10 cellular contexts compared by ENCODE assay signal in genomic region chr9:4665357-4665756, GRCh38. TPM values are rescaled to one million over a fixed set of nuclear protein-coding genes. Genes with fewer than 3 reads are reported as not detected.
DNase-seq lines count a peak whose midpoint lies in the region; ATAC-seq and TF ChIP-seq lines count a peak whose summit lies in the region.
"Had no signal": no experiment of that assay in that cellular context is flagged by ENCODE, and none has a peak within 500 bp of the region (broad histone marks: within the 10 kb centered on the region; RNA-seq: fewer than 3 reads in every experiment).

No MANE protein-coding gene starts in this region.

- CTCF ChIA-PET in A673 (lab: Charles Lee) = no interaction called here
- CTCF ChIA-PET in HEK293 (lab: Yijun Ruan, JAX) = interaction anchor here (0.7 to 1.5 kb wide), 5 partner anchors 12 to 299 kb away, joined by 3 to 7 read pairs (median 5); no protein-coding TSS in a partner anchor

- H2AFZ ChIP-seq in MM.1S (ENCODE audit: low read length) = no peak overlapping the region

- TF ChIP-seq CTCF in A673 (conservative IDR thresholded peaks at IDR 0.05; ENCODE audit: low read depth, low read length) = no peak
- no peak for TF ChIP-seq CTCF in HEK293 (tag by site-specific recombination; IDR thresholded peaks at IDR 0.05)
- no peak for TF ChIP-seq CTCF in brain (conservative IDR thresholded peaks at IDR 0.05)
- TF ChIP-seq CTCF in right lobe of liver (IDR thresholded peaks at IDR 0.05) = no peak
- TF ChIP-seq CTCF in MM.1S (IDR thresholded peaks at IDR 0.05; ENCODE audit: low read length) = no peak

- intact Hi-C loops in A673 (cut with micrococcal nuclease; ENCODE audit: unreplicated experiment) = loop anchor here (2.0 kb wide), 1 partner anchor 75 kb away; the partner anchor contains the start of gene AK3
- intact Hi-C loops in right lobe of liver (cut with DNase I) = loop anchor here in 1 of 2 donors (10.0 kb wide), 1 partner anchor 79 kb away; the partner anchor contains the start of gene AK3

- ATAC-seq in right lobe of liver (peak in 3 of 4 donors; percentile 1 to 40 (median 6)), HG03280 (IDR thresholded peaks at IDR 0.05; ENCODE audit: unreplicated experiment) (no peak), GM18868 (IDR thresholded peaks at IDR 0.05; ENCODE audit: unreplicated experiment) (no peak)

- H3K9me2 ChIP-seq in MM.1S (replicated peaks; ENCODE audit: insufficient read depth, low read length) = no peaks in the 10 kb centered on the region

- no peak overlapping the region for H3K9ac ChIP-seq in MM.1S (ENCODE audit: low read length)

- no peaks in the 10 kb centered on the region for H3K79me2 ChIP-seq in MM.1S (ENCODE audit: low read length)

- peaks cover 16% of the 10 kb centered on the region for H3F3A ChIP-seq in MM.1S (ENCODE audit: insufficient read depth, low read length)

- H4K20me1 ChIP-seq in MM.1S (ENCODE audit: insufficient read depth, low read length) = no peaks in the 10 kb centered on the region

- peak; percentile 95 for TF ChIP-seq POLR2A in right lobe of liver (IDR thresholded peaks at IDR 0.05)

- POLR2A ChIA-PET in A673 (lab: Charles Lee; ENCODE audit: low non-redundant PET) (interaction anchor here (0.6 to 2.4 kb wide), 3 partner anchors 9 to 31 kb away, joined by 3 to 15 read pairs (median 10); partner anchors contain the start of gene CDC37L1), HEK293 (lab: Yijun Ruan, JAX) (interaction anchor here (0.6 to 2.7 kb wide), 8 partner anchors 12 to 176 kb away, joined by 3 to 20 read pairs (median 6); partner anchors contain the start of genes AK3 and CDC37L1)

- H3K36me3 ChIP-seq in A673 (ENCODE audit: insufficient read depth, low read length, poor library complexity, severe bottlenecking) (peaks cover 18% of the 10 kb centered on the region), HEK293 (ENCODE audit: control insufficient read depth in 2 of 2, insufficient read depth in 1 of 2, low read length in 2 of 2) (no peaks in the 10 kb centered on the region), right lobe of liver (no peaks in the 10 kb centered on the region), MM.1S (replicated peaks; ENCODE audit: insufficient read depth, low read length) (no peaks in the 10 kb centered on the region)

- H3K4me2 ChIP-seq in MM.1S (ENCODE audit: low read depth, low read length) = no peak overlapping the region

- H3K36me3 Mint-ChIP-seq in brain = no peaks in the 10 kb centered on the region

- H3K4me1 Mint-ChIP-seq in brain = peaks cover 57% of the 10 kb centered on the region

- no TSS peak for BruUV-seq in A673 (replicated peaks; lab: Mats Ljungman, UMichigan)

- peaks cover 0 to 4% (median 3%) of the 10 kb centered on the region in 5 experiments for H3K9me3 Mint-ChIP-seq in brain

- H3K4me3 ChIP-seq in A673 (ENCODE audit: low read depth, low read length, poor library complexity, severe bottlenecking) = peak overlapping the region; percentile 79
- H3K4me3 ChIP-seq in HEK293 (ENCODE audit: low read depth, low read length) = no peak overlapping the region; the same call in none of the 2 replicates
- H3K4me3 ChIP-seq in right lobe of liver = peak overlapping the region; percentile 4 to 76 (median 55)
- no peak overlapping the region for H3K4me3 ChIP-seq in MM.1S (ENCODE audit: low read length)

- DNase-seq in A673 (ENCODE audit: low spot score) = peak; percentile 86
- DNase-seq in right lobe of liver = no peak
- no peak for DNase-seq in GM19238 (ENCODE audit: insufficient read length, low spot score)
- no peak for DNase-seq in MM.1S
- DNase-seq: kidney had no signal

- H3K27ac ChIP-seq in A673 (ENCODE audit: low read depth, low read length, poor library complexity, severe bottlenecking) (peak overlapping the region; percentile 98), HEK293 (ENCODE audit: extremely low read depth, low read depth, low read length) (no peak overlapping the region), right lobe of liver (peak overlapping the region; percentile 92 to 94 (median 92)), MM.1S (ENCODE audit: low read length) (no peak overlapping the region)
- H3K27ac ChIP-seq: HL-60 had no signal

- 20% methylated on average over 2 of the region's 2 CpGs for WGBS in right lobe of liver (ENCODE audit: insufficient coverage, low coverage, low lambda C conversion rate, missing lambda C conversion rate)

- no peaks in the 10 kb centered on the region for H3K9me3 ChIP-seq in A673 (ENCODE audit: low read depth, low read length, poor library complexity, severe bottlenecking)
- no peaks in the 10 kb centered on the region for H3K9me3 ChIP-seq in HEK293 (ENCODE audit: control insufficient read depth, insufficient read depth, low read depth, low read length)
- H3K9me3 ChIP-seq in right lobe of liver = no peaks in the 10 kb centered on the region
- H3K9me3 ChIP-seq in MM.1S (replicated peaks; ENCODE audit: insufficient read depth, low read length) = no peaks in the 10 kb centered on the region

- H3K27me3 Mint-ChIP-seq in brain = peaks cover 23% of the 10 kb centered on the region

- peak overlapping the region in 4 of 5 experiments; percentile 5 to 86 (median 78) for H3K27ac Mint-ChIP-seq in brain

- H3K27me3 ChIP-seq in A673 (replicated peaks; ENCODE audit: insufficient read depth, low read depth, low read length, poor library complexity) (no peaks in the 10 kb centered on the region), right lobe of liver (no peaks in the 10 kb centered on the region), MM.1S (replicated peaks; ENCODE audit: insufficient read depth, low read length) (no peaks in the 10 kb centered on the region)

- H3K4me1 ChIP-seq in A673 (ENCODE audit: insufficient read depth, low read length, poor library complexity, severe bottlenecking) = peaks cover 21% of the 10 kb centered on the region
- peaks cover 5% of the 10 kb centered on the region for H3K4me1 ChIP-seq in HEK293 (ENCODE audit: control insufficient read depth, insufficient read depth, low read length)
- H3K4me1 ChIP-seq in right lobe of liver = peaks cover 0 to 33% (median 8%) of the 10 kb centered on the region in 4 donors
- peaks cover 24% of the 10 kb centered on the region for H3K4me1 ChIP-seq in MM.1S (ENCODE audit: low read length)

- H3K4me3 Mint-ChIP-seq in brain = peak overlapping the region; percentile 86 to 93 (median 89)

TF ChIP-seq in HEK293, 187 proteins besides CTCF, POLR2A, EP300 and RAD21:
- TF ChIP-seq ZNF174 (tag by site-specific recombination; IDR thresholded peaks at IDR 0.05) = no peak
- no peak for TF ChIP-seq ZBTB1 (tag by site-specific recombination; IDR thresholded peaks at IDR 0.05)
- TF ChIP-seq ZNF629 (tag by site-specific recombination; IDR thresholded peaks at IDR 0.05) = peak; percentile 37; the same call in 1 of the 2 replicates
- TF ChIP-seq ZXDB (tag by site-specific recombination; IDR thresholded peaks at IDR 0.05) = no peak
- TF ChIP-seq ZNF548 (tag by site-specific recombination; IDR thresholded peaks at IDR 0.05) = no peak
- peak; percentile 32; the same call in 1 of the 2 replicates for TF ChIP-seq SP2 (tag by site-specific recombination; IDR thresholded peaks at IDR 0.05)
- TF ChIP-seq ZBTB21 (tag by site-specific recombination; IDR thresholded peaks at IDR 0.05) = peak; percentile 20; the same call in 1 of the 2 replicates

RNA-seq across cellular contexts. Expression of gene SPATA6L, which starts 0.9 kb away (rescaled TPM):
- 20.4 and 21.2 TPM in 2 replicates for total RNA-seq in A673 (2021)
- polyA plus RNA-seq in brain (ENCODE audit: insufficient read depth, low read depth, low replicate concordance) = 1.0 TPM
- 10 to 100 TPM in 1 of 6 experiments, 1 to 10 TPM in 5; 3.7 to 18.8 (median 5.0) TPM for total RNA-seq in right lobe of liver

RNA-seq across cellular contexts. Expression of gene PLPP6, which starts 3.3 kb away (rescaled TPM):
- total RNA-seq in A673 (2021) (30.9 and 39.5 TPM in 2 replicates), right lobe of liver (10 to 100 TPM in 2 of 6 experiments, 1 to 10 TPM in 4; 7.8 to 12.4 (median 9.3) TPM)
- polyA plus RNA-seq in brain (ENCODE audit: insufficient read depth, low read depth, low replicate concordance) = 6.8 TPM

RNA-seq across cellular contexts. Expression of gene CDC37L1, which starts 14.0 kb away (rescaled TPM):
- total RNA-seq in A673 (2021) (26.8 and 28.7 TPM in 2 replicates), right lobe of liver (10 to 100 TPM; 20.9 to 42.4 (median 30.8) TPM)
- 7.1 TPM for polyA plus RNA-seq in brain (ENCODE audit: insufficient read depth, low read depth, low replicate concordance)

Comparison
In these comparisons a context has a peak if more than half of its experiments do, and no peak if none do; other contexts are left out.
1. H3K27ac ChIP-seq: peak in A673 (single experiment) and right lobe of liver (3 of 3); none in HEK293 (single experiment) and MM.1S (single experiment).
2. H3K4me3 ChIP-seq: peak in A673 (single experiment) and right lobe of liver (3 of 3); none in HEK293 (single experiment) and MM.1S (single experiment).
3. ATAC-seq: peak in right lobe of liver (3 of 4); none in HG03280 (single experiment) and GM18868 (single experiment).